19 cellular contexts compared by ENCODE assay signal in the genomic region with DNA sequence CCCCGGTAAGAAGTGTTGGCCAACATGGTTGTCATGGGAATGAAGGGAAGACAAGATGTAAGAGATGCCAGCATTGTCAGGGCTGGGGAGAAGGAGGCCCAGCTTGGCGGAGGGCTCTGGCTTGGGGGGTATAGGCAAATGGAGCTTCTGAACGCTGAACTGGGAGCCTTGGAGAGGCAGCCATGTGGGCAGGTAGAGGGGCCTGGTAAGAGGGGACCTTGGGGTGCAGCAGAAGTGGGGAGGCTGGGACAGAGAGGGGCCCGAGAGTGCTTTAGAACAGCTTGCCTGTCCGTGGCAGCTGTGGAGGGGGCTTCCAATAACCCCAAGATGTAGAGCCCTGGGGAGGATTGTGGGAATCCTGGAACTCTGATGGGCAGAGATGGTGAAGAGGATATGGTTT. TPM values are rescaled to one million over a fixed set of nuclear protein-coding genes. Genes with fewer than 3 reads are reported as not detected.
"Had no signal": no experiment of that assay in that cellular context is flagged by ENCODE, and none has a peak within 500 bp of the region (broad histone marks: within the 10 kb centered on the region; RNA-seq: fewer than 3 reads in every experiment).

No MANE protein-coding gene starts in this region.

- H3K36me3 Mint-ChIP-seq: natural killer cell had no signal

- H3K4me1 ChIP-seq: foreskin keratinocyte, right atrium auricular region, testis had no signal

- H3K4me3 Mint-ChIP-seq: dendritic cell treated with granulocyte-macrophage colony-stimulating factor and Interleukin-4, amounts not matched to agents 40 ng/mL and 50 ng/mL, for 4 days; effector memory CD8-positive, alpha-beta T cell; mesothelial cell of epicardium; natural killer cell; neural progenitor cell; stimulated activated naive B cell treated with anti-CD40 and anti-IgM and Interleukin-4, amounts not matched to agents 10 μg/mL and 1 μg/mL and 100 μg/mL, for 72 hours; stimulated activated naive CD8-positive, alpha-beta T cell treated with anti-CD3 and anti-CD28 coated beads, Interleukin-15, amount 100 ng/mL, for 72 hours had no signal

- H3K27me3 Mint-ChIP-seq: effector memory CD8-positive, alpha-beta T cell; stimulated activated naive B cell treated with anti-CD40 and anti-IgM and Interleukin-4, amounts not matched to agents 10 μg/mL and 1 μg/mL and 100 μg/mL, for 72 hours; stimulated activated naive CD8-positive, alpha-beta T cell treated with anti-CD3 and anti-CD28 coated beads, Interleukin-15, amount 100 ng/mL, for 72 hours had no signal

- H3K9me3 ChIP-seq: ovary, right atrium auricular region, testis, tibial nerve had no signal

- DNase-seq: effector memory CD8-positive, alpha-beta T cell; erythroblast; foreskin keratinocyte; left colon; natural killer cell; nucleus accumbens; ovary; stimulated activated CD4-positive, alpha-beta T cell treated with anti-CD3 and anti-CD28 coated beads, Interleukin-4, amount 100 ng/mL, for 24 hours; stimulated activated naive B cell treated with anti-CD40 and anti-IgM and Interleukin-4, amounts not matched to agents 10 μg/mL and 1 μg/mL and 100 μg/mL, for 72 hours; stimulated activated naive CD8-positive, alpha-beta T cell treated with anti-CD3 and anti-CD28 coated beads, Interleukin-15, amount 100 ng/mL, for 72 hours; testis had no signal

- H3K4me3 ChIP-seq: hepatocyte, neural progenitor cell, ovary, right atrium auricular region, smooth muscle cell, testis, tibial nerve had no signal

- H3K27ac Mint-ChIP-seq: dendritic cell treated with granulocyte-macrophage colony-stimulating factor and Interleukin-4, amounts not matched to agents 40 ng/mL and 50 ng/mL, for 4 days; effector memory CD8-positive, alpha-beta T cell; mesothelial cell of epicardium; neural progenitor cell; stimulated activated naive B cell treated with anti-CD40 and anti-IgM and Interleukin-4, amounts not matched to agents 10 μg/mL and 1 μg/mL and 100 μg/mL, for 72 hours had no signal

- H3K27ac ChIP-seq: foreskin keratinocyte, hepatocyte, neural progenitor cell, ovary, right atrium auricular region, testis, tibial nerve had no signal

- H3K36me3 ChIP-seq: neural progenitor cell, ovary, right atrium auricular region, tibial nerve had no signal

- H3K4me1 Mint-ChIP-seq: mesothelial cell of epicardium; stimulated activated naive B cell treated with anti-CD40 and anti-IgM and Interleukin-4, amounts not matched to agents 10 μg/mL and 1 μg/mL and 100 μg/mL, for 72 hours had no signal

- H3K9me3 Mint-ChIP-seq: dendritic cell treated with granulocyte-macrophage colony-stimulating factor and Interleukin-4, amounts not matched to agents 40 ng/mL and 50 ng/mL, for 4 days; effector memory CD8-positive, alpha-beta T cell; natural killer cell; neural progenitor cell; stimulated activated naive B cell treated with anti-CD40 and anti-IgM and Interleukin-4, amounts not matched to agents 10 μg/mL and 1 μg/mL and 100 μg/mL, for 72 hours; stimulated activated naive CD8-positive, alpha-beta T cell treated with anti-CD3 and anti-CD28 coated beads, Interleukin-15, amount 100 ng/mL, for 72 hours had no signal

- ATAC-seq: effector memory CD8-positive, alpha-beta T cell; foreskin keratinocyte; left colon; natural killer cell; stimulated activated naive B cell treated with anti-CD40 and anti-IgM and Interleukin-4, amounts not matched to agents 10 μg/mL and 1 μg/mL and 100 μg/mL, for 72 hours had no signal

- H3K9ac ChIP-seq: neural progenitor cell had no signal

- H3K27me3 ChIP-seq: foreskin keratinocyte, hepatocyte, neural progenitor cell, ovary, right atrium auricular region, testis, tibial nerve had no signal

- FAIRE-seq: endothelial cell of umbilical vein had no signal

RNA-seq across cellular contexts. Expression of gene SLC22A1, which starts 3.0 kb away (rescaled TPM):
- total RNA-seq: endothelial cell of umbilical vein, right atrium auricular region had no signal
